Comparison of ENCODE assay signal across 12 cellular contexts in genomic region chr12:108899145-108899544, GRCh38. TPM values are rescaled to one million over a fixed set of nuclear protein-coding genes. Genes with fewer than 3 reads are reported as not detected.
"Had no signal": no experiment of that assay in that cellular context is flagged by ENCODE, and none has a peak within 500 bp of the region (broad histone marks: within the 10 kb centered on the region; RNA-seq: fewer than 3 reads in every experiment).

No MANE protein-coding gene starts in this region.

- FAIRE-seq: H1, H54 had no signal

- H2AFZ ChIP-seq: GM23248, GM23338 had no signal

- H3K4me2 ChIP-seq: GM23338 had no signal

- H3K4me3 ChIP-seq: GM23248, GM23338, HAP-1 had no signal

- H3K4me1 ChIP-seq: HAP-1 had no signal

- H3K9ac ChIP-seq: GM23248 had no signal

- H3K9me3 ChIP-seq: HAP-1 had no signal

- H3K36me3 ChIP-seq: HAP-1 had no signal

- H3K27ac ChIP-seq: GM23248 had no signal

- ATAC-seq: GM23338, HCT116 had no signal

- DNase-seq: GM23248, GOT3, H7, H9, HCEC 1CT, HFFc6 had no signal

RNA-seq across cellular contexts. Expression of gene DAO, which starts 19.3 kb away (rescaled TPM):
- total RNA-seq: GM23248, GM23338, H1, H4, H7, H9, HFFc6 had no signal
- polyA plus RNA-seq: GM23248, GM23338, H1 had no signal
